ENCODE assay signal across 1 cellular context in the genomic region with DNA sequence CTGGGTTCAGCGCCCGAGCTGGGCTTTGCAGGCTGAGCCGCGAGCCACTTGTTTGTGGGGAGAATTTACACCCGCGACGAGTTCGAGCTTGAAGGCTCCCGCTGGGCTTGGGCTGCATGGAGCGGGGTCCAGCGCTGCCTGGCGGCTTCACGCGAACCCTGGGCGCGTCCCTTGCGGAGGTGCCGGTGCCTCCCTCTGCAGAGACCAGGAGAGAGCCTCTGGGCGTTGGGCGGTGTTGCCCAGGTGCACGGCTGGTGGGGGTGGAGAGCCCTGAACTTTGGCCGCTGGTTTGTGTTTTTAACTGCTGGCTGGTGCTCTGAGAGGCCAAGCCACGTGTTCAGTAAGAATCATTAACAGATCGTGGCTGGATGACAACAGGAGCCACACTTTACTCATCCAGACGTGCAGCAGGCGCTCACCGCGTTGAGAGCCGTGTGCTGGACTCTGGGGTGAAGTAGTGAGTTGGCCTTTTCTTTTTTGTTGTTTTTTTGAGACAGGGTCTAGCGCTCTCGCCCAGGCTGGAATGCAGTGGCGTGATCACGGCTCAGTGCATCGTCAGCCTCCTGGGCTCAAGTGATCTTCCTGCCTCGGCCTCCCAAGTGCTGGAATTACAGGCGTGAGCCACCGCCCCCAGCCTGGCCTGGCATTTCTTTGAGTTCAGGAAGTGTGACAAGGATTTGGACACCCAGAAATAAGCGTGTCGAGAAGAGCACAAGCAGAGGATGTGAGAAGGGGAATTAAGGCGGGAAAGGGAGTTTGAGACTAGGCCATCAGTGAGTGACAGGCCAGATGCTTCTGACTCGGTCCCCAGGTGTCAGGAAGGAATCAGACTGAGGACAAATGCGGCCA.
TF ChIP-seq lines count a peak whose summit lies in the region.

No MANE protein-coding gene starts in this region.

TF ChIP-seq in GM23338, 12 proteins besides CTCF, POLR2A, EP300 and RAD21:
- TF ChIP-seq ETS1 (IDR thresholded peaks at IDR 0.05) (no peak), STAT1 (IDR thresholded peaks at IDR 0.05; ENCODE audit: unreplicated experiment) (no peak), CREB1 (CRISPR knock-in tag; IDR thresholded peaks at IDR 0.05; ENCODE audit: low read depth) (no peak), ZNF114 (CRISPR knock-in tag; IDR thresholded peaks at IDR 0.05) (no peak), ZNF331 (CRISPR knock-in tag; IDR thresholded peaks at IDR 0.05; ENCODE audit: low read depth) (no peak), EZH2phosphoT487 (IDR thresholded peaks at IDR 0.05; ENCODE audit: unreplicated experiment) (no peak), NANOG (IDR thresholded peaks at IDR 0.05; ENCODE audit: borderline replicate concordance) (no peak), JUNB (IDR thresholded peaks at IDR 0.05; ENCODE audit: unreplicated experiment) (no peak), EZH2 (IDR thresholded peaks at IDR 0.05; ENCODE audit: low read depth, unreplicated experiment) (no peak), POLR2AphosphoS5 (IDR thresholded peaks at IDR 0.05; ENCODE audit: low read depth) (no peak)
- TF ChIP-seq, protein P1, sequence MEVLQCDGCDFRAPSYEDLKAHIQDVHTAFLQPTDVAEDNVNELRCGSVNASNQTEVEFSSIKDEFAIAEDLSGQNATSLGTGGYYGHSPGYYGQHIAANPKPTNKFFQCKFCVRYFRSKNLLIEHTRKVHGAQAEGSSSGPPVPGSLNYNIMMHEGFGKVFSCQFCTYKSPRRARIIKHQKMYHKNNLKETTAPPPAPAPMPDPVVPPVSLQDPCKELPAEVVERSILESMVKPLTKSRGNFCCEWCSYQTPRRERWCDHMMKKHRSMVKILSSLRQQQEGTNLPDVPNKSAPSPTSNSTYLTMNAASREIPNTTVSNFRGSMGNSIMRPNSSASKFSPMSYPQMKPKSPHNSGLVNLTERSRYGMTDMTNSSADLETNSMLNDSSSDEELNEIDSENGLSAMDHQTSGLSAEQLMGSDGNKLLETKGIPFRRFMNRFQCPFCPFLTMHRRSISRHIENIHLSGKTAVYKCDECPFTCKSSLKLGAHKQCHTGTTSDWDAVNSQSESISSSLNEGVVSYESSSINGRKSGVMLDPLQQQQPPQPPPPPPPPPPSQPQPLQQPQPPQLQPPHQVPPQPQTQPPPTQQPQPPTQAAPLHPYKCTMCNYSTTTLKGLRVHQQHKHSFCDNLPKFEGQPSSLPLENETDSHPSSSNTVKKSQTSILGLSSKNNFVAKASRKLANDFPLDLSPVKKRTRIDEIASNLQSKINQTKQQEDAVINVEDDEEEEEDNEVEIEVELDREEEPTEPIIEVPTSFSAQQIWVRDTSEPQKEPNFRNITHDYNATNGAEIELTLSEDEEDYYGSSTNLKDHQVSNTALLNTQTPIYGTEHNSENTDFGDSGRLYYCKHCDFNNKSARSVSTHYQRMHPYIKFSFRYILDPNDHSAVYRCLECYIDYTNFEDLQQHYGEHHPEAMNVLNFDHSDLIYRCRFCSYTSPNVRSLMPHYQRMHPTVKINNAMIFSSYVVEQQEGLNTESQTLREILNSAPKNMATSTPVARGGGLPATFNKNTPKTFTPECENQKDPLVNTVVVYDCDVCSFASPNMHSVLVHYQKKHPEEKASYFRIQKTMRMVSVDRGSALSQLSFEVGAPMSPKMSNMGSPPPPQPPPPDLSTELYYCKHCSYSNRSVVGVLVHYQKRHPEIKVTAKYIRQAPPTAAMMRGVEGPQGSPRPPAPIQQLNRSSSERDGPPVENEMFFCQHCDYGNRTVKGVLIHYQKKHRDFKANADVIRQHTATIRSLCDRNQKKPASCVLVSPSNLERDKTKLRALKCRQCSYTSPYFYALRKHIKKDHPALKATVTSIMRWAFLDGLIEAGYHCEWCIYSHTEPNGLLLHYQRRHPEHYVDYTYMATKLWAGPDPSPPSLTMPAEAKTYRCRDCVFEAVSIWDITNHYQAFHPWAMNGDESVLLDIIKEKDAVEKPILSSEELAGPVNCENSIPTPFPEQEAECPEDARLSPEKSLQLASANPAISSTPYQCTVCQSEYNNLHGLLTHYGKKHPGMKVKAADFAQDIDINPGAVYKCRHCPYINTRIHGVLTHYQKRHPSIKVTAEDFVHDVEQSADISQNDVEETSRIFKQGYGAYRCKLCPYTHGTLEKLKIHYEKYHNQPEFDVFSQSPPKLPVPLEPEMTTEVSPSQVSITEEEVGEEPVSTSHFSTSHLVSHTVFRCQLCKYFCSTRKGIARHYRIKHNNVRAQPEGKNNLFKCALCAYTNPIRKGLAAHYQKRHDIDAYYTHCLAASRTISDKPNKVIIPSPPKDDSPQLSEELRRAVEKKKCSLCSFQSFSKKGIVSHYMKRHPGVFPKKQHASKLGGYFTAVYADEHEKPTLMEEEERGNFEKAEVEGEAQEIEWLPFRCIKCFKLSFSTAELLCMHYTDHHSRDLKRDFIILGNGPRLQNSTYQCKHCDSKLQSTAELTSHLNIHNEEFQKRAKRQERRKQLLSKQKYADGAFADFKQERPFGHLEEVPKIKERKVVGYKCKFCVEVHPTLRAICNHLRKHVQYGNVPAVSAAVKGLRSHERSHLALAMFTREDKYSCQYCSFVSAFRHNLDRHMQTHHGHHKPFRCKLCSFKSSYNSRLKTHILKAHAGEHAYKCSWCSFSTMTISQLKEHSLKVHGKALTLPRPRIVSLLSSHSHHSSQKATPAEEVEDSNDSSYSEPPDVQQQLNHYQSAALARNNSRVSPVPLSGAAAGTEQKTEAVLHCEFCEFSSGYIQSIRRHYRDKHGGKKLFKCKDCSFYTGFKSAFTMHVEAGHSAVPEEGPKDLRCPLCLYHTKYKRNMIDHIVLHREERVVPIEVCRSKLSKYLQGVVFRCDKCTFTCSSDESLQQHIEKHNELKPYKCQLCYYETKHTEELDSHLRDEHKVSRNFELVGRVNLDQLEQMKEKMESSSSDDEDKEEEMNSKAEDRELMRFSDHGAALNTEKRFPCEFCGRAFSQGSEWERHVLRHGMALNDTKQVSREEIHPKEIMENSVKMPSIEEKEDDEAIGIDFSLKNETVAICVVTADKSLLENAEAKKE (CRISPR knock-in tag; IDR thresholded peaks at IDR 0.05): no peak
- TF ChIP-seq, protein P2, sequence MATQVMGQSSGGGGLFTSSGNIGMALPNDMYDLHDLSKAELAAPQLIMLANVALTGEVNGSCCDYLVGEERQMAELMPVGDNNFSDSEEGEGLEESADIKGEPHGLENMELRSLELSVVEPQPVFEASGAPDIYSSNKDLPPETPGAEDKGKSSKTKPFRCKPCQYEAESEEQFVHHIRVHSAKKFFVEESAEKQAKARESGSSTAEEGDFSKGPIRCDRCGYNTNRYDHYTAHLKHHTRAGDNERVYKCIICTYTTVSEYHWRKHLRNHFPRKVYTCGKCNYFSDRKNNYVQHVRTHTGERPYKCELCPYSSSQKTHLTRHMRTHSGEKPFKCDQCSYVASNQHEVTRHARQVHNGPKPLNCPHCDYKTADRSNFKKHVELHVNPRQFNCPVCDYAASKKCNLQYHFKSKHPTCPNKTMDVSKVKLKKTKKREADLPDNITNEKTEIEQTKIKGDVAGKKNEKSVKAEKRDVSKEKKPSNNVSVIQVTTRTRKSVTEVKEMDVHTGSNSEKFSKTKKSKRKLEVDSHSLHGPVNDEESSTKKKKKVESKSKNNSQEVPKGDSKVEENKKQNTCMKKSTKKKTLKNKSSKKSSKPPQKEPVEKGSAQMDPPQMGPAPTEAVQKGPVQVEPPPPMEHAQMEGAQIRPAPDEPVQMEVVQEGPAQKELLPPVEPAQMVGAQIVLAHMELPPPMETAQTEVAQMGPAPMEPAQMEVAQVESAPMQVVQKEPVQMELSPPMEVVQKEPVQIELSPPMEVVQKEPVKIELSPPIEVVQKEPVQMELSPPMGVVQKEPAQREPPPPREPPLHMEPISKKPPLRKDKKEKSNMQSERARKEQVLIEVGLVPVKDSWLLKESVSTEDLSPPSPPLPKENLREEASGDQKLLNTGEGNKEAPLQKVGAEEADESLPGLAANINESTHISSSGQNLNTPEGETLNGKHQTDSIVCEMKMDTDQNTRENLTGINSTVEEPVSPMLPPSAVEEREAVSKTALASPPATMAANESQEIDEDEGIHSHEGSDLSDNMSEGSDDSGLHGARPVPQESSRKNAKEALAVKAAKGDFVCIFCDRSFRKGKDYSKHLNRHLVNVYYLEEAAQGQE (IDR thresholded peaks at IDR 0.05; ENCODE audit: unreplicated experiment): no peak
